ENCODE assay signal across 21 cellular contexts in the genomic region with DNA sequence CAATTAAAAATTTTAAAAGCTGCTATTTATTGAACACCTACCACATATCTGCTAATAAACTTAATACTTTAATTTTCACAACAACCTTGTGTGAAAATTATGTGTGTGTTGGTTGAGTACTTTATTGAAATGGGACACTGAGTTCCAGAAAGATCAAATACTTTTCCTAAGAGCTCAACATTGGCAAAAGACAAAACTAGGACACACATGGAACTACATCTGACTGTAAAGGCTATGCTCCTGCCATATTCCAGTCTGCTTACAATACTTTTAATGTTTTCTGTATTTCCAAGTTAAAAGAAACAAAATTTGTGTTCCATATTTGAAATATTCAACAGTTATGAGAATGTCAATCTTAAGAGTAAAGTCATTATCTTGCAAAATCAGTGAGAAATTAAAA.
"Had no signal": no experiment of that assay in that cellular context is flagged by ENCODE, and none has a peak within 500 bp of the region (broad histone marks: within the 10 kb centered on the region; RNA-seq: fewer than 3 reads in every experiment).

No MANE protein-coding gene starts in this region.

- FAIRE-seq: urothelium cell line had no signal

- DNase-seq: hypothalamus; immature natural killer cell; islet precursor cell; left lung; mesendoderm; midbrain; mucosa of descending colon; naive thymus-derived CD4-positive, alpha-beta T cell; ovary; right lobe of liver; stimulated activated CD4-positive, alpha-beta T cell treated with anti-CD3 and anti-CD28 coated beads, Interleukin-12 subunit alpha, Interleukin-12 subunit beta, amount 100 ng/mL, for 4 hours; stimulated activated CD4-positive, alpha-beta T cell treated with anti-CD3 and anti-CD28 coated beads, Interleukin-15, amount 100 ng/mL, for 24 hours; stimulated activated CD4-positive, alpha-beta T cell treated with anti-CD3 and anti-CD28 coated beads, Interleukin-2, amount 100 ng/mL, for 24 hours; stimulated activated CD4-positive, alpha-beta T cell treated with anti-CD3 and anti-CD28 coated beads, Interleukin-4, amount 100 ng/mL, for 1 hour; stimulated activated naive CD4-positive, alpha-beta T cell; tibial artery; trophoblast cell; upper lobe of right lung had no signal

- ATAC-seq: left lung; mucosa of descending colon; naive thymus-derived CD4-positive, alpha-beta T cell; natural killer cell treated with Interleukin-12 subunit alpha and Interleukin-12 subunit beta and Interleukin-15 and Interleukin-18, amount 100 ng/mL, for 72 hours; right lobe of liver; stimulated activated effector memory CD8-positive, alpha-beta T cell treated with anti-CD3 and anti-CD28 coated beads, Interleukin-12 subunit alpha, Interleukin-12 subunit beta, amount 100 ng/mL, for 72 hours; upper lobe of right lung had no signal
